In the genomic region with DNA sequence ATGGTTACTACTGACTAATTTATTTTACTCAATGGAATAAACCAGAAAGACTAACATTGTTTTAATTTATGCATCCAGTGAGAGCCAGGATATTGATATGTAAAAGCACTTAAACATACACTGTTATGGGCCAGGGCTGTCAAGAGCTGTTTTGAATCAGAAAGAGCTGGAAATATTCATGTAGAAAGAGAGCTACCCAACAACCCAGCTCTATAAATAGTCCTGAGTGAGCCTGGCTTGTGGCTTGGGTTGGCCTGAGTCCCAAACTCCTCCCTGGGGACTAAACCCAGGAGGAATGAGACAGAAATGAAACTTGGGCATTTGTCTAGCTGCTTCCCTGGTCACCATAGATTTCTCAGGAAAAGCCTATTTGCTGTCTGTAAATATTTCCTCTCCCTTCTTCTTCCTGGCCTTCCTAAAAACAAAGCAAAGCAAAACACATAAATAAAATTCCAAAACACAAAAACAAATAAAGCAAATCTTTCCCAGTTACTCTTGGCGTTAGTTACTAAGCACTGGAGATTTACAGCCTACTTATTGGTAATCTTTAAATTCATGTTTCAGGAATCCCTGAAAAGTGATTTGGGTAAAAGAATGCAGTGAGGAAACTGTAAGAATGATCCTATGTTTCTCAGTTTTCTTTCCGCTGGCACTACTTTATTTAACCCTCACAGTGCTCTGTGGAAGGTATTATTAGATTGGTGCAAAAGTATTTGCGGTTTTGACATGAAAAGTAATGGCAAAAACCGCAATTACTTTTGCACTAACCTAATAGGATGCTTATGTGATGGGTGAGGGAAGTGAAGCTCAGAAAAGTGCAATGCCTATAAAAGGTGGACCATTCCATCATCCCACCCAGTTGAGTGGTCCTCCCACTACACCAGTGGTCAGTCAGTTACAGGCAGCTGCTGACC, we compare ENCODE assay signal across 9 cellular contexts.
DNase-seq lines count a peak whose midpoint lies in the region; FAIRE-seq and TF ChIP-seq lines count a peak whose summit lies in the region.
"Had no signal": no experiment of that assay in that cellular context is flagged by ENCODE, and none has a peak within 500 bp of the region (broad histone marks: within the 10 kb centered on the region; RNA-seq: fewer than 3 reads in every experiment).

No MANE protein-coding gene starts in this region.

- peak overlapping the region in 1 of 2 experiments; percentile 20; a peak in 1 of 4 replicates for H3K4me2 ChIP-seq in H1 (ENCODE audit: insufficient read depth in 1 of 2, low read depth in 2 of 2, low read length in 2 of 2)

- no peaks in the 10 kb centered on the region for H3K27me3 ChIP-seq in H1 (replicated peaks in 1 of 4; ENCODE audit: control insufficient read depth in 3 of 4, extremely low read depth in 1 of 4, insufficient read depth in 3 of 4, low read length in 3 of 4)
- no peaks in the 10 kb centered on the region for H3K27me3 ChIP-seq in muscle layer of duodenum (ENCODE audit: low read depth, low read length)

- H3K56ac ChIP-seq in H1 (replicated peaks; ENCODE audit: insufficient read length, low read depth, low read length) = no peak overlapping the region

- no peak overlapping the region for H4K8ac ChIP-seq in H1 (ENCODE audit: extremely low read depth, insufficient read depth, low read length)

- no peaks in the 10 kb centered on the region for H3K79me1 ChIP-seq in H1 (ENCODE audit: low read depth, low read length)

- H3K9me3 ChIP-seq in H1 (ENCODE audit: insufficient read depth in 2 of 2, low read depth in 1 of 2, low read length in 1 of 2) (peaks cover 6 to 10% of the 10 kb centered on the region in 2 experiments; a peak in 3 of 4 replicates), muscle layer of duodenum (ENCODE audit: control insufficient read depth in 1 of 2, low read length in 2 of 2) (peaks cover 6 to 7% of the 10 kb centered on the region in 2 donors)

- no peak overlapping the region for H3K4me3 ChIP-seq in H1 (ENCODE audit: extremely low read depth in 1 of 4, insufficient read depth in 2 of 4, low read depth in 3 of 4, low read length in 4 of 4)
- no peak overlapping the region for H3K4me3 ChIP-seq in muscle layer of duodenum (ENCODE audit: low read depth in 1 of 2, low read length in 2 of 2)

- H3K14ac ChIP-seq in H1 (ENCODE audit: insufficient read length) = no peak overlapping the region

- no peak for TF ChIP-seq EP300 in H1 (IDR thresholded peaks at IDR 0.05; ENCODE audit: borderline replicate concordance in 1 of 2, low read depth in 2 of 2, low read length in 2 of 2)

- H4K91ac ChIP-seq in H1 (replicated peaks; ENCODE audit: insufficient read length, low read length) = peak overlapping the region; percentile 66

- H4K20me1 ChIP-seq in H1 (replicated peaks in 1 of 2; ENCODE audit: control insufficient read depth in 1 of 2, insufficient read depth in 2 of 2, low read length in 2 of 2) = no peaks in the 10 kb centered on the region

- no peak for TF ChIP-seq RAD21 in H1 (IDR thresholded peaks at IDR 0.05 in 1 of 2, conservative IDR thresholded peaks at IDR 0.05 in 1 of 2; ENCODE audit: low read depth in 2 of 2, low read length in 2 of 2)

- CTCF ChIA-PET in H1 (lab: Charles Lee; ENCODE audit: partially characterized antibody) = interaction anchor here (0.8 to 1.2 kb wide), 2 partner anchors 75 to 145 kb away, joined by 3 read pairs; no protein-coding TSS in a partner anchor

- DNase-seq in DMS153 treated with DMSO at 0.1 percent for 48 hours (lab: John Stamatoyannopoulos, UW; ENCODE audit: unreplicated experiment) (peak; percentile 54), NCI-H2171 treated with DMSO at 0.1 percent for 48 hours (lab: John Stamatoyannopoulos, UW) (peak; percentile 21), H1 (ENCODE audit: low read depth in 1 of 2, low spot score in 2 of 2) (no peak), GM19239 (ENCODE audit: insufficient read length, low spot score) (no peak), NCI-H510A treated with DMSO at 0.1 percent for 48 hours (lab: John Stamatoyannopoulos, UW) (no peak), SK-N-DZ (ENCODE audit: low spot score) (no peak), SIG-M5 (lab: John Stamatoyannopoulos, UW) (no peak)
- DNase-seq: activated naive CD8-positive, alpha-beta T cell treated with anti-CD3 and anti-CD28 coated beads, Interleukin-2, amount 10 ng/mL, durations not matched to agents 7 days and 5 days had no signal

- no peak overlapping the region for H3K27ac ChIP-seq in H1 (ENCODE audit: low read depth, low read length)
- H3K27ac ChIP-seq in muscle layer of duodenum (ENCODE audit: low read length) = peak overlapping the region; percentile 29

- TF ChIP-seq POLR2A in H1 (IDR thresholded peaks at IDR 0.05; ENCODE audit: control extremely low read depth in 1 of 2, low read depth in 2 of 2, low read length in 2 of 2) = no peak

- H2AFZ ChIP-seq in H1 (ENCODE audit: low read length) = no peak overlapping the region

- no peak overlapping the region for H3K23ac ChIP-seq in H1 (ENCODE audit: insufficient read length)

- no peak overlapping the region for H3K4ac ChIP-seq in H1 (replicated peaks; ENCODE audit: insufficient read length, low read depth, low read length)

- H3K4me1 ChIP-seq in H1 (replicated peaks in 1 of 4; ENCODE audit: control insufficient read depth in 3 of 4, insufficient read depth in 4 of 4, low read length in 3 of 4) (peaks cover 0 to 2% (median 0%) of the 10 kb centered on the region in 4 experiments; a peak in 1 of 7 replicates), muscle layer of duodenum (ENCODE audit: control insufficient read depth in 1 of 2, insufficient read depth in 2 of 2, low read length in 2 of 2) (peaks cover 8 to 14% of the 10 kb centered on the region in 2 donors)

- H3K23me2 ChIP-seq in H1 (ENCODE audit: low read depth, low read length) = no peaks in the 10 kb centered on the region

- H2BK5ac ChIP-seq in H1 (ENCODE audit: low read depth, low read length) = no peak overlapping the region

- FAIRE-seq in H1 (lab: Jason Lieb, UNC) (no peak), GM19239 (lab: Jason Lieb, UNC) (no peak)

- POLR2A ChIA-PET in H1 (lab: Charles Lee; ENCODE audit: partially characterized antibody) = interaction anchor here (0.7 kb wide), 1 partner anchor 59 kb away, joined by 3 read pairs; no protein-coding TSS in a partner anchor

- H3K9ac ChIP-seq in H1 (replicated peaks in 1 of 4; ENCODE audit: extremely low read depth in 1 of 4, low read depth in 3 of 4, low read length in 3 of 4) = no peak overlapping the region

- H2AK5ac ChIP-seq in H1 (ENCODE audit: low read depth, low read length) = no peak overlapping the region

- no peak overlapping the region for H2BK20ac ChIP-seq in H1 (ENCODE audit: low read length)

- WGBS in H1 (ENCODE audit: extremely low coverage in 1 of 2, insufficient coverage in 1 of 2, insufficient read length in 1 of 2, insufficient replicate concordance in 2 of 2, low coverage in 1 of 2, low lambda C conversion rate in 2 of 2, missing lambda C conversion rate in 1 of 2), 2 experiments = 88% methylated on average over 4 of the region's 4 CpGs; no CpG with 5 or more reads in 1 of the 2 experiments

- TF ChIP-seq CTCF in H1 (IDR thresholded peaks at IDR 0.05; ENCODE audit: control extremely low read depth in 1 of 3, insufficient read depth in 1 of 3, low read depth in 1 of 3, low read length in 3 of 3) = no peak

- no peak overlapping the region for H2BK12ac ChIP-seq in H1 (ENCODE audit: low read depth, low read length)

- H4K5ac ChIP-seq in H1 (ENCODE audit: insufficient read length, low read depth, low read length) = no peak overlapping the region

- no peaks in the 10 kb centered on the region for H3K36me3 ChIP-seq in H1 (ENCODE audit: control insufficient read depth in 2 of 4, insufficient read depth in 4 of 4, low read length in 3 of 4)
- no peaks in the 10 kb centered on the region for H3K36me3 ChIP-seq in muscle layer of duodenum (ENCODE audit: control insufficient read depth in 1 of 2, insufficient read depth in 2 of 2, low read length in 2 of 2)

- H2BK120ac ChIP-seq in H1 (replicated peaks; ENCODE audit: low read depth, low read length) = no peak overlapping the region

- H3K18ac ChIP-seq in H1 (ENCODE audit: extremely low read depth, low read length) = 0 out of 2 replicates have a peak overlapping the region, but pooled peaks have one; percentile 11

- no peaks in the 10 kb centered on the region for H3K79me2 ChIP-seq in H1 (ENCODE audit: control insufficient read depth in 1 of 2, insufficient read depth in 2 of 2, low read length in 2 of 2)

- H2BK15ac ChIP-seq in H1 (ENCODE audit: low read length) = no peak overlapping the region

TF ChIP-seq in H1, 55 proteins besides CTCF, POLR2A, EP300 and RAD21:
- TF ChIP-seq RFX5 (IDR thresholded peaks at IDR 0.05; ENCODE audit: borderline replicate concordance, low read depth, low read length) (no peak), CREB1 (IDR thresholded peaks at IDR 0.05) (no peak), SP2 (IDR thresholded peaks at IDR 0.05; ENCODE audit: low read length) (no peak), CBX8 (IDR thresholded peaks at IDR 0.05; ENCODE audit: borderline replicate concordance, low read depth, low read length) (no peak), SP4 (IDR thresholded peaks at IDR 0.05; ENCODE audit: low read length) (no peak), TEAD4 (IDR thresholded peaks at IDR 0.05; ENCODE audit: low read depth, low read length) (no peak), MAFK (IDR thresholded peaks at IDR 0.05; ENCODE audit: low read depth, low read length) (no peak), EZH2 (IDR thresholded peaks at IDR 0.05; ENCODE audit: low read depth, low read length, severe bottlenecking) (no peak), GABPA (IDR thresholded peaks at IDR 0.05; ENCODE audit: borderline replicate concordance, insufficient read depth, low read length) (no peak), KDM1A (IDR thresholded peaks at IDR 0.05; ENCODE audit: borderline replicate concordance, low read length) (no peak), JUND (IDR thresholded peaks at IDR 0.05; ENCODE audit: low read length) (no peak), HDAC6 (IDR thresholded peaks at IDR 0.05; ENCODE audit: low read depth, low read length) (no peak)
- TF ChIP-seq, protein P1, sequence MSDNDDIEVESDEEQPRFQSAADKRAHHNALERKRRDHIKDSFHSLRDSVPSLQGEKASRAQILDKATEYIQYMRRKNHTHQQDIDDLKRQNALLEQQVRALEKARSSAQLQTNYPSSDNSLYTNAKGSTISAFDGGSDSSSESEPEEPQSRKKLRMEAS (IDR thresholded peaks at IDR 0.05) = no peak
- TF ChIP-seq, protein P2, sequence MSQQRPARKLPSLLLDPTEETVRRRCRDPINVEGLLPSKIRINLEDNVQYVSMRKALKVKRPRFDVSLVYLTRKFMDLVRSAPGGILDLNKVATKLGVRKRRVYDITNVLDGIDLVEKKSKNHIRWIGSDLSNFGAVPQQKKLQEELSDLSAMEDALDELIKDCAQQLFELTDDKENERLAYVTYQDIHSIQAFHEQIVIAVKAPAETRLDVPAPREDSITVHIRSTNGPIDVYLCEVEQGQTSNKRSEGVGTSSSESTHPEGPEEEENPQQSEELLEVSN (IDR thresholded peaks at IDR 0.05) = no peak

Comparison
In these comparisons a context has a peak if more than half of its experiments do, and no peak if none do; other contexts are left out.
1. DNase-seq: peak in DMS153 treated with DMSO at 0.1 percent for 48 hours (single experiment) and NCI-H2171 treated with DMSO at 0.1 percent for 48 hours (single experiment); none in H1 (0 of 2), GM19239 (single experiment), NCI-H510A treated with DMSO at 0.1 percent for 48 hours (single experiment), SK-N-DZ (single experiment) and SIG-M5 (single experiment).